Comparison of ENCODE assay signal across 1 cellular context in genomic region chr12:30763053-30763452, GRCh38.
TF ChIP-seq lines count a peak whose summit lies in the region.

No MANE protein-coding gene starts in this region.

TF ChIP-seq in K562, 482 proteins besides CTCF, POLR2A, EP300 and RAD21 (continued from another document and continues in another):
- TF ChIP-seq RREB1 (CRISPR knock-in tag; IDR thresholded peaks at IDR 0.05) (no peak), PTTG1 (tag; IDR thresholded peaks at IDR 0.05; ENCODE audit: low read depth) (no peak), HBP1 (CRISPR knock-in tag; IDR thresholded peaks at IDR 0.05) (no peak), CHD2 (IDR thresholded peaks at IDR 0.05; ENCODE audit: low read depth, low read length) (no peak), CBX2 (IDR thresholded peaks at IDR 0.05; ENCODE audit: insufficient read depth, low read length, poor library complexity, severe bottlenecking) (no peak), ZNF76 (CRISPR knock-in tag; IDR thresholded peaks at IDR 0.05; ENCODE audit: borderline replicate concordance) (no peak), FOXO4 (CRISPR knock-in tag; IDR thresholded peaks at IDR 0.05) (no peak), CTCFL (IDR thresholded peaks at IDR 0.05; ENCODE audit: borderline replicate concordance, insufficient read depth, low read depth, low read length, poor library complexity, severe bottlenecking) (no peak), ARID2 (IDR thresholded peaks at IDR 0.05) (no peak), SREBF2 (CRISPR knock-in tag; IDR thresholded peaks at IDR 0.05) (no peak), NCOA1 (IDR thresholded peaks at IDR 0.05; ENCODE audit: low read depth) (no peak), IRF9 (tag; IDR thresholded peaks at IDR 0.05) (no peak), ARID1B (IDR thresholded peaks at IDR 0.05) (peak; percentile 83), KDM2B (CRISPR knock-in tag; IDR thresholded peaks at IDR 0.05) (no peak), NFRKB (IDR thresholded peaks at IDR 0.05; ENCODE audit: low read depth) (no peak), GTF2F1 (IDR thresholded peaks at IDR 0.05; ENCODE audit: low read depth, low read length) (no peak), KDM5B (IDR thresholded peaks at IDR 0.05; ENCODE audit: insufficient replicate concordance, low read depth, low read length) (no peak), NFATC3 (IDR thresholded peaks at IDR 0.05) (no peak), PHB (CRISPR knock-in tag; IDR thresholded peaks at IDR 0.05) (no peak), RBM39 (optimal IDR thresholded peaks at IDR 0.05; ENCODE audit: low read depth, low read length) (no peak), TOE1 (IDR thresholded peaks at IDR 0.05; ENCODE audit: borderline replicate concordance) (no peak), TOE1 (CRISPR knock-in tag; IDR thresholded peaks at IDR 0.05; ENCODE audit: borderline replicate concordance, low read depth) (no peak), SMARCE1 (IDR thresholded peaks at IDR 0.05) (peak; percentile 55; the same call in 1 of the 2 replicates), MLLT1 (IDR thresholded peaks at IDR 0.05) (no peak), MYBL2 (IDR thresholded peaks at IDR 0.05; ENCODE audit: low read depth) (peak; percentile 70), MYBL2 (CRISPR knock-in tag; IDR thresholded peaks at IDR 0.05; ENCODE audit: borderline replicate concordance) (no peak), SRSF3 (IDR thresholded peaks at IDR 0.05; ENCODE audit: insufficient read depth, low read length) (no peak), HLTF (IDR thresholded peaks at IDR 0.05) (no peak), OTX1 (CRISPR knock-in tag; IDR thresholded peaks at IDR 0.05) (no peak), ADNP (tag; IDR thresholded peaks at IDR 0.05) (no peak), MBD1 (CRISPR knock-in tag; IDR thresholded peaks at IDR 0.05) (no peak), NR2C1 (IDR thresholded peaks at IDR 0.05) (no peak), NR2C1 (tag; IDR thresholded peaks at IDR 0.05) (no peak), KAT2B (IDR thresholded peaks at IDR 0.05; ENCODE audit: low read depth, low read length) (no peak), SMARCB1 (IDR thresholded peaks at IDR 0.05; ENCODE audit: insufficient read length, low read depth) (no peak), ZNF79 (CRISPR knock-in tag; IDR thresholded peaks at IDR 0.05; ENCODE audit: low read depth) (no peak), FOXK2 (conservative IDR thresholded peaks at IDR 0.05 in 1 of 2, IDR thresholded peaks at IDR 0.05 in 1 of 2; ENCODE audit: low read depth in 2 of 2) (peak; percentile 56 to 70; a peak in 2 of 4 replicates), STAT5B (CRISPR knock-in tag; IDR thresholded peaks at IDR 0.05) (no peak), KDM1A (IDR thresholded peaks at IDR 0.05) (peak in 1 of 2 experiments; percentile 51; a peak in 3 of 4 replicates), SRSF9 (IDR thresholded peaks at IDR 0.05; ENCODE audit: borderline replicate concordance, low read depth, low read length) (no peak), ZNF274 (IDR thresholded peaks at IDR 0.05; ENCODE audit: borderline replicate concordance, low read depth, low read length) (no peak), PBX2 (CRISPR knock-in tag; IDR thresholded peaks at IDR 0.05; ENCODE audit: low read depth) (no peak), PBX2 (tag; conservative IDR thresholded peaks at IDR 0.05; ENCODE audit: low read depth) (no peak), TCF3 (CRISPR knock-in tag; IDR thresholded peaks at IDR 0.05) (peak; percentile 82), ZNF395 (CRISPR knock-in tag; IDR thresholded peaks at IDR 0.05) (no peak)
